Comparison of ENCODE assay signal across 21 cellular contexts in genomic region chr7:55266243-55266642, GRCh38.
"Had no signal": no experiment of that assay in that cellular context is flagged by ENCODE, and none has a peak within 500 bp of the region (broad histone marks: within the 10 kb centered on the region; RNA-seq: fewer than 3 reads in every experiment).

No MANE protein-coding gene starts in this region.

- H3K36me3 Mint-ChIP-seq: activated naive CD8-positive, alpha-beta T cell treated with anti-CD3 and anti-CD28 coated beads, Interleukin-2, amount 10 ng/mL, durations not matched to agents 7 days and 5 days; naive thymus-derived CD4-positive, alpha-beta T cell had no signal

- H3K4me3 ChIP-seq: breast epithelium, lower lobe of right lung, sigmoid colon, spleen, testis, vagina had no signal

- H3K27me3 ChIP-seq: breast epithelium, sigmoid colon, testis, vagina had no signal

- H3K4me1 Mint-ChIP-seq: activated CD4-positive, alpha-beta memory T cell treated with anti-CD3 and anti-CD28 coated beads, Interleukin-2, amount 10 ng/mL, durations not matched to agents 7 days and 5 days; activated CD4-positive, alpha-beta T cell treated with anti-CD3 and anti-CD28 coated beads, Interleukin-2, amount 10 ng/mL, durations not matched to agents 24 days and 14 days; activated naive CD8-positive, alpha-beta T cell treated with anti-CD3 and anti-CD28 coated beads, Interleukin-2, amount 10 ng/mL, durations not matched to agents 7 days and 5 days; endodermal cell; naive thymus-derived CD4-positive, alpha-beta T cell; neural crest cell had no signal

- H3K27ac Mint-ChIP-seq: activated CD4-positive, alpha-beta memory T cell treated with anti-CD3 and anti-CD28 coated beads, Interleukin-2, amount 10 ng/mL, durations not matched to agents 7 days and 5 days; activated CD4-positive, alpha-beta T cell treated with anti-CD3 and anti-CD28 coated beads, Interleukin-2, amount 10 ng/mL, durations not matched to agents 24 days and 14 days; activated naive CD4-positive, alpha-beta T cell treated with anti-CD3 and anti-CD28 coated beads for 36 hours; activated naive CD8-positive, alpha-beta T cell treated with anti-CD3 and anti-CD28 coated beads, Interleukin-2, amount 10 ng/mL, durations not matched to agents 7 days and 5 days; activated T-cell treated with anti-CD3 and anti-CD28 coated beads, Interleukin-2, amount 50 U/mL, for 72 hours; endodermal cell; naive thymus-derived CD4-positive, alpha-beta T cell had no signal

- H3K36me3 ChIP-seq: breast epithelium, lower lobe of right lung, sigmoid colon, spleen, vagina had no signal

- H3K4me3 Mint-ChIP-seq: activated CD4-positive, alpha-beta memory T cell treated with anti-CD3 and anti-CD28 coated beads, Interleukin-2, amount 10 ng/mL, durations not matched to agents 7 days and 5 days; activated CD4-positive, alpha-beta T cell treated with anti-CD3 and anti-CD28 coated beads, Interleukin-2, amount 10 ng/mL, durations not matched to agents 24 days and 14 days; activated naive CD4-positive, alpha-beta T cell treated with anti-CD3 and anti-CD28 coated beads for 36 hours; activated naive CD8-positive, alpha-beta T cell treated with anti-CD3 and anti-CD28 coated beads, Interleukin-2, amount 10 ng/mL, durations not matched to agents 7 days and 5 days; activated T-cell treated with anti-CD3 and anti-CD28 coated beads, Interleukin-2, amount 50 U/mL, for 72 hours; endodermal cell; naive thymus-derived CD4-positive, alpha-beta T cell; neural crest cell had no signal

- H3K9me3 Mint-ChIP-seq: activated CD4-positive, alpha-beta memory T cell treated with anti-CD3 and anti-CD28 coated beads, Interleukin-2, amount 10 ng/mL, durations not matched to agents 7 days and 5 days; activated CD4-positive, alpha-beta T cell treated with anti-CD3 and anti-CD28 coated beads, Interleukin-2, amount 10 ng/mL, durations not matched to agents 24 days and 14 days; activated naive CD4-positive, alpha-beta T cell treated with anti-CD3 and anti-CD28 coated beads for 36 hours; activated naive CD8-positive, alpha-beta T cell treated with anti-CD3 and anti-CD28 coated beads, Interleukin-2, amount 10 ng/mL, durations not matched to agents 7 days and 5 days; activated T-cell treated with anti-CD3 and anti-CD28 coated beads, Interleukin-2, amount 50 U/mL, for 72 hours; endodermal cell; neural crest cell had no signal

- DNase-seq: activated CD4-positive, alpha-beta memory T cell treated with anti-CD3 and anti-CD28 coated beads, Interleukin-2, amount 10 ng/mL, durations not matched to agents 7 days and 5 days; activated CD4-positive, alpha-beta T cell treated with anti-CD3 and anti-CD28 coated beads, Interleukin-2, amount 10 ng/mL, durations not matched to agents 24 days and 14 days; activated effector memory CD4-positive, alpha-beta T cell treated with Interleukin-2 at 50 U/mL for 16 hours; activated naive CD4-positive, alpha-beta T cell treated with anti-CD3 and anti-CD28 coated beads for 36 hours; activated naive CD8-positive, alpha-beta T cell treated with anti-CD3 and anti-CD28 coated beads, Interleukin-2, amount 10 ng/mL, durations not matched to agents 7 days and 5 days; activated T-cell treated with anti-CD3 and anti-CD28 coated beads, Interleukin-2, amount 50 U/mL, for 72 hours; amniotic stem cell; cortex of kidney; endodermal cell; foreskin fibroblast; lower lobe of right lung; naive thymus-derived CD4-positive, alpha-beta T cell; retina; sigmoid colon; spleen; stimulated activated CD4-positive, alpha-beta T cell treated with anti-CD3 and anti-CD28 coated beads, Interleukin-4, amount 100 ng/mL, for 1 hour; stimulated activated naive CD4-positive, alpha-beta T cell; testis had no signal

- H3K27ac ChIP-seq: breast epithelium, lower lobe of right lung, sigmoid colon, spleen, testis, vagina had no signal

- H3K9me3 ChIP-seq: breast epithelium, lower lobe of right lung, sigmoid colon, spleen, testis, vagina had no signal

- H3K4me1 ChIP-seq: breast epithelium, lower lobe of right lung, sigmoid colon, spleen, testis, vagina had no signal
